In genomic region chr3:38645076-38645475, GRCh38 we compare ENCODE assay signal across 17 cellular contexts. TPM values are rescaled to one million over a fixed set of nuclear protein-coding genes. Genes with fewer than 3 reads are reported as not detected.
"Had no signal": no experiment of that assay in that cellular context is flagged by ENCODE, and none has a peak within 500 bp of the region (broad histone marks: within the 10 kb centered on the region; RNA-seq: fewer than 3 reads in every experiment).

No MANE protein-coding gene starts in this region.

- H3K4me3 ChIP-seq: gastroesophageal sphincter, left lung, SJCRH30, upper lobe of right lung had no signal

- H3K27me3 Mint-ChIP-seq: activated CD4-positive, alpha-beta T cell treated with anti-CD3 and anti-CD28 coated beads, Interleukin-2, amount 10 ng/mL, durations not matched to agents 24 days and 14 days had no signal

- H3K4me3 Mint-ChIP-seq: activated B cell treated with CpG ODN at 0.5 μM for 24 hours; activated CD4-positive, alpha-beta T cell treated with anti-CD3 and anti-CD28 coated beads, Interleukin-2, amount 10 ng/mL, durations not matched to agents 24 days and 14 days; natural killer cell treated with Interleukin-12 subunit alpha and Interleukin-12 subunit beta and Interleukin-15 and Interleukin-18, amount 100 ng/mL, for 72 hours had no signal

- DNase-seq: activated B cell treated with CpG ODN at 0.5 μM for 24 hours; activated CD4-positive, alpha-beta T cell treated with anti-CD3 and anti-CD28 coated beads, Interleukin-2, amount 10 ng/mL, durations not matched to agents 24 days and 14 days; activated gamma-delta T cell treated with Interleukin-2 at 50 U/mL for 16 hours; aorta; dermis blood vessel endothelial cell; erythroblast; left lung; mesenchymal stem cell; nucleus accumbens; SJCRH30; stimulated activated CD4-positive, alpha-beta T cell treated with anti-CD3 and anti-CD28 coated beads, Interleukin-15, amount 100 ng/mL, for 24 hours; stimulated activated CD4-positive, alpha-beta T cell treated with anti-CD3 and anti-CD28 coated beads, Interleukin-4, amount 100 ng/mL, for 24 hours; stimulated activated naive CD8-positive, alpha-beta T cell treated with anti-CD3 and anti-CD28 coated beads, Interleukin-15, Interleukin-2, amounts not matched to agents 100 U/mL and 50 U/mL, for 24 hours; T-helper 2 cell; upper lobe of right lung had no signal

- H3K9me3 ChIP-seq: gastroesophageal sphincter, left lung, SJCRH30, upper lobe of right lung had no signal

- H3K36me3 Mint-ChIP-seq: natural killer cell treated with Interleukin-12 subunit alpha and Interleukin-12 subunit beta and Interleukin-15 and Interleukin-18, amount 100 ng/mL, for 72 hours had no signal

- H3K27ac ChIP-seq: gastroesophageal sphincter, left lung, SJCRH30, upper lobe of right lung had no signal

- H3K9me3 Mint-ChIP-seq: activated B cell treated with CpG ODN at 0.5 μM for 24 hours; activated CD4-positive, alpha-beta T cell treated with anti-CD3 and anti-CD28 coated beads, Interleukin-2, amount 10 ng/mL, durations not matched to agents 24 days and 14 days; natural killer cell treated with Interleukin-12 subunit alpha and Interleukin-12 subunit beta and Interleukin-15 and Interleukin-18, amount 100 ng/mL, for 72 hours had no signal

- H3K27me3 ChIP-seq: SJCRH30 had no signal

- H3K4me1 ChIP-seq: SJCRH30 had no signal

- H3K27ac Mint-ChIP-seq: activated B cell treated with CpG ODN at 0.5 μM for 24 hours; activated CD4-positive, alpha-beta T cell treated with anti-CD3 and anti-CD28 coated beads, Interleukin-2, amount 10 ng/mL, durations not matched to agents 24 days and 14 days; natural killer cell treated with Interleukin-12 subunit alpha and Interleukin-12 subunit beta and Interleukin-15 and Interleukin-18, amount 100 ng/mL, for 72 hours had no signal

- H3K36me3 ChIP-seq: gastroesophageal sphincter, left lung, SJCRH30, upper lobe of right lung had no signal

RNA-seq across cellular contexts. Expression of gene SCN5A, which starts 4.4 kb away (rescaled TPM):
- total RNA-seq: activated B cell treated with CpG ODN at 0.5 μM for 24 hours; activated CD4-positive, alpha-beta T cell treated with anti-CD3 and anti-CD28 coated beads, Interleukin-2, amount 10 ng/mL, durations not matched to agents 24 days and 14 days had no signal
